16 cellular contexts compared by ENCODE assay signal in genomic region chr1:15399710-15400109, GRCh38. TPM values are rescaled to one million over a fixed set of nuclear protein-coding genes. Genes with fewer than 3 reads are reported as not detected.
DNase-seq lines count a peak whose midpoint lies in the region; ATAC-seq and TF ChIP-seq lines count a peak whose summit lies in the region.
"Had no signal": no experiment of that assay in that cellular context is flagged by ENCODE, and none has a peak within 500 bp of the region (broad histone marks: within the 10 kb centered on the region; RNA-seq: fewer than 3 reads in every experiment).

No MANE protein-coding gene starts in this region.

- H3K27me3 Mint-ChIP-seq in natural killer cell (ENCODE audit: low read depth in 2 of 2), result no peaks in the 10 kb centered on the region
- peaks cover 3% of the 10 kb centered on the region for H3K27me3 Mint-ChIP-seq in T-helper 2 cell treated with Interferon-gamma antibody and Interleukin-4, amounts not matched to agents 5 μg/mL and 100 μg/mL, for 36 hours (ENCODE audit: low read depth)
- H3K27me3 Mint-ChIP-seq: CD4-positive, alpha-beta memory T cell had no signal

- no peaks in the 10 kb centered on the region for H3K9me3 Mint-ChIP-seq in natural killer cell
- peaks cover 15% of the 10 kb centered on the region for H3K9me3 Mint-ChIP-seq in T-helper 2 cell treated with Interferon-gamma antibody and Interleukin-4, amounts not matched to agents 5 μg/mL and 100 μg/mL, for 36 hours

- H3K27ac Mint-ChIP-seq in natural killer cell, result peak overlapping the region; percentile 93 to 100
- H3K27ac Mint-ChIP-seq in T-helper 2 cell treated with Interferon-gamma antibody and Interleukin-4, amounts not matched to agents 5 μg/mL and 100 μg/mL, for 36 hours, result no peak overlapping the region

- intact Hi-C loops in natural killer cell (cut with micrococcal nuclease), result no loop called here

- H3K36me3 Mint-ChIP-seq in natural killer cell, result no peaks in the 10 kb centered on the region
- H3K36me3 Mint-ChIP-seq in T-helper 2 cell treated with Interferon-gamma antibody and Interleukin-4, amounts not matched to agents 5 μg/mL and 100 μg/mL, for 36 hours (ENCODE audit: low read depth), result peaks cover 2% of the 10 kb centered on the region

- TF ChIP-seq CTCF in natural killer cell (IDR thresholded peaks at IDR 0.05), result no peak

- H3K4me1 Mint-ChIP-seq in natural killer cell, result peaks cover 47 to 57% of the 10 kb centered on the region in 2 donors
- H3K4me1 Mint-ChIP-seq in T-helper 2 cell treated with Interferon-gamma antibody and Interleukin-4, amounts not matched to agents 5 μg/mL and 100 μg/mL, for 36 hours (ENCODE audit: low read depth), result no peaks in the 10 kb centered on the region

- H3K27ac ChIP-seq in epithelial cell of prostate, result peak overlapping the region; percentile 62
- H3K27ac ChIP-seq: A549, C4-2B had no signal

- ATAC-seq in natural killer cell (no peak), HG02981 (IDR thresholded peaks at IDR 0.05; ENCODE audit: unreplicated experiment) (no peak), HG02763 (IDR thresholded peaks at IDR 0.05; ENCODE audit: unreplicated experiment) (no peak)
- ATAC-seq: A549, HCT116 had no signal

- no peak overlapping the region for H3K4me3 Mint-ChIP-seq in natural killer cell
- no peak overlapping the region for H3K4me3 Mint-ChIP-seq in T-helper 2 cell treated with Interferon-gamma antibody and Interleukin-4, amounts not matched to agents 5 μg/mL and 100 μg/mL, for 36 hours
- H3K4me3 Mint-ChIP-seq: CD4-positive, alpha-beta memory T cell had no signal

- peak; percentile 21 for DNase-seq in OCI-M1 (lab: John Stamatoyannopoulos, UW)
- peak; percentile 75 for DNase-seq in amniotic epithelial cell (ENCODE audit: low read depth)
- no peak for DNase-seq in epithelial cell of prostate (ENCODE audit: low read depth, low spot score)
- no peak for DNase-seq in natural killer cell
- no peak for DNase-seq in T-helper 2 cell treated with Interferon-gamma antibody and Interleukin-4, amounts not matched to agents 5 μg/mL and 100 μg/mL, for 36 hours (ENCODE audit: low spot score)
- DNase-seq: BE2C; CD4-positive, alpha-beta memory T cell; DND-41; GDM1 had no signal

RNA-seq across cellular contexts. Expression of gene EFHD2, which starts 10.0 kb away (rescaled TPM):
- total RNA-seq in natural killer cell, result 100 to 1,000 TPM; 804 to 952 (median 855) TPM

RNA-seq across cellular contexts. Expression of gene CTRC, which starts 38.5 kb away (rescaled TPM):
- 1 to 10 TPM; 5.5 to 9.7 (median 6.4) TPM for total RNA-seq in natural killer cell
- total RNA-seq: HT1080 had no signal

RNA-seq across cellular contexts. Expression of gene CELA2A, which starts 56.8 kb away (rescaled TPM):
- total RNA-seq in natural killer cell, result not detected
- total RNA-seq: CD4-positive, alpha-beta memory T cell; H4; HT1080 had no signal

Comparison
In these comparisons a context has a peak if more than half of its experiments do, and no peak if none do; other contexts are left out.
1. DNase-seq: peak in OCI-M1 (single experiment) and amniotic epithelial cell (single experiment); none in epithelial cell of prostate (single experiment), natural killer cell (single experiment) and T-helper 2 cell treated with Interferon-gamma antibody and Interleukin-4, amounts not matched to agents 5 μg/mL and 100 μg/mL, for 36 hours (single experiment).